In the genomic region with DNA sequence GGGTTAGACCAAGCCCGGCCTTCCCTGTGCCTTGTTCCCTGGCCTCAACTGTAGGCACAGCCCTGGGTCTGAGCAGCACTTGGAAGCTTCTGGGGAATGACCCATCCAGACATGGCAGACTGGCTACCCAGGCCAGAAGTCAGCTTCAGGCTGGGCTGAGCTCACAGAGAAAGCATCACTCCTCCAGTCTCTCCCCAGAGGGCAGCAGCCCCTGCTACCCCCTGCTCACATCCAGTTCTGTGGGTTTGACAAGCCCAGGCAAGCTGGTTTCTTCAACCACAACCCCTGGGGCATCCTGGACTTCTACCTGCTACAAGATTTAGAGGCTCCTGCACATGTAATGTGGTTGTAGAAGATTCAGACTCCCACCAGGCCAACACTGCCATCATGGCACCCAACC, we compare ENCODE assay signal across 19 cellular contexts. TPM values are rescaled to one million over a fixed set of nuclear protein-coding genes. Genes with fewer than 3 reads are reported as not detected.
"Had no signal": no experiment of that assay in that cellular context is flagged by ENCODE, and none has a peak within 500 bp of the region (broad histone marks: within the 10 kb centered on the region; RNA-seq: fewer than 3 reads in every experiment).

No MANE protein-coding gene starts in this region.

- H3K36me3 ChIP-seq: cardiac muscle cell, lower lobe of right lung, right lobe of liver, stomach had no signal

- H3K4me1 ChIP-seq: lower lobe of right lung, right lobe of liver, stomach had no signal

- H3K27me3 ChIP-seq: cardiac muscle cell, heart right ventricle, right lobe of liver, testis had no signal

- H3K27ac Mint-ChIP-seq: activated naive CD4-positive, alpha-beta T cell treated with anti-CD3 and anti-CD28 coated beads for 36 hours; activated T-helper 17 cell treated with anti-CD3 and anti-CD28 coated beads, Interleukin-2, amount 50 U/mL, for 72 hours; mesothelial cell of epicardium had no signal

- DNase-seq: activated CD4-positive, alpha-beta T cell treated with anti-CD3 and anti-CD28 coated beads, Interleukin-2, amount 50 U/mL, for 1 hour; activated naive CD4-positive, alpha-beta T cell treated with anti-CD3 and anti-CD28 coated beads for 36 hours; activated T-cell treated with anti-CD3 and anti-CD28 coated beads for 4 hours; foreskin fibroblast; heart right ventricle; left cardiac atrium; lower lobe of right lung; right lobe of liver; stomach; T-helper 9 cell; testis had no signal

- H3K9me3 ChIP-seq: lower lobe of right lung, right lobe of liver, testis had no signal

- H3K4me3 ChIP-seq: cardiac muscle cell, heart right ventricle, lower lobe of right lung, right lobe of liver, stomach, testis had no signal

- FAIRE-seq: colon had no signal

- H3K4me1 Mint-ChIP-seq: mesothelial cell of epicardium had no signal

- ATAC-seq: activated CD4-positive, CD25-positive, alpha-beta regulatory T cell treated with anti-CD3 and anti-CD28 coated beads, Interleukin-2, amount 50 U/mL, for 24 hours; activated T-helper 17 cell treated with anti-CD3 and anti-CD28 coated beads, Interleukin-2, amount 50 U/mL, for 72 hours; heart right ventricle; left cardiac atrium; lower lobe of right lung; right lobe of liver had no signal

- H3K4me3 Mint-ChIP-seq: activated naive CD4-positive, alpha-beta T cell treated with anti-CD3 and anti-CD28 coated beads for 36 hours; activated T-helper 17 cell treated with anti-CD3 and anti-CD28 coated beads, Interleukin-2, amount 50 U/mL, for 72 hours; mesothelial cell of epicardium had no signal

- H3K36me3 Mint-ChIP-seq: mesothelial cell of epicardium had no signal

- H3K27me3 Mint-ChIP-seq: activated T-helper 17 cell treated with anti-CD3 and anti-CD28 coated beads, Interleukin-2, amount 50 U/mL, for 72 hours had no signal

- H3K27ac ChIP-seq: cardiac muscle cell, lower lobe of right lung, right lobe of liver, stomach, testis had no signal

RNA-seq across cellular contexts. Expression of gene C10orf71, which starts 9.0 kb away (rescaled TPM):
- total RNA-seq: activated naive CD4-positive, alpha-beta T cell treated with anti-CD3 and anti-CD28 coated beads for 36 hours; activated T-helper 17 cell treated with anti-CD3 and anti-CD28 coated beads, Interleukin-2, amount 50 U/mL, for 72 hours; lower lobe of right lung; mesothelial cell of epicardium; osteoblast; pulmonary artery endothelial cell had no signal
- polyA plus RNA-seq: neural cell, stomach had no signal
